In the genomic region with DNA sequence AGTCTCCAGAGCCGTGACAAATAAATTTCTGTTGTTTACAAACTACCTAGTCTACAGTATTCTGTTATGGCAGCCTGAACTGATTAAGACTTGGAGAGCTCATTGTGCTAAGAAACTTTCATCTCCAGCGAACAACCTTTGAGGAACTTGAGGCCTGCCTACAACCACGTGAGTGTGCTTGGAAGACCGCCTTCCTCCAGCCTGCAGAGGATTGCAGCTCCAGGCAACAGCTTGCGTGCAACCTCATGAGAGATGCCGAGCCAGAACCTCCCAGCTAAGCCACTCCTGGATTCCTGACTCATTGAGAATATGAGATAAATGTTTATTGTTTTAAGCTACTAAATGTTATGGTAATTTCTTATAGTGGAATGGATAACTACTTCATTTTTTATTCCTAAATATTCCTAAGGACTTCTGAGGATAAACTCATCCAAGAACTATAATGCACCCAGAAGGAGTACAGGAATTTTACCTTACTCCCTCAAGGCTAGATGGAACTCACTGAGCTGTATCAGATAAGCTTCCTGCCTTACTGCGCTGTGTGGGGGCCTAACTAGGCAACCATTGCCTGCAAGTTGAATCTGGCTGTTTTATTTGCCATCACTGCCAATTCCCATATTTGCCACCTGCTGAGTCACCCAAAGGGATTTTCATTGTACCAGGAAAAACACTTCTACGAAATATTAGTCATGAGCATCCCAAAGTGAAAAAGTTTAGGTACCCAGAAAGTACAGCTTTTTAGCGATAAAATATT, we compare ENCODE assay signal across 2 cellular contexts.
A peak's percentile ranks its signal among the peaks of the same experiment; 100 is the strongest.
TF ChIP-seq lines count a peak whose summit lies in the region.

No MANE protein-coding gene starts in this region.

TF ChIP-seq in SK-N-SH, 30 proteins besides CTCF, POLR2A, EP300 and RAD21 (continued from another document):
- TF ChIP-seq, protein P1, sequence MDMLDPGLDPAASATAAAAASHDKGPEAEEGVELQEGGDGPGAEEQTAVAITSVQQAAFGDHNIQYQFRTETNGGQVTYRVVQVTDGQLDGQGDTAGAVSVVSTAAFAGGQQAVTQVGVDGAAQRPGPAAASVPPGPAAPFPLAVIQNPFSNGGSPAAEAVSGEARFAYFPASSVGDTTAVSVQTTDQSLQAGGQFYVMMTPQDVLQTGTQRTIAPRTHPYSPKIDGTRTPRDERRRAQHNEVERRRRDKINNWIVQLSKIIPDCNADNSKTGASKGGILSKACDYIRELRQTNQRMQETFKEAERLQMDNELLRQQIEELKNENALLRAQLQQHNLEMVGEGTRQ (IDR thresholded peaks at IDR 0.05; ENCODE audit: borderline replicate concordance, low read depth, low read length) = no peak
- TF ChIP-seq RFX5 (IDR thresholded peaks at IDR 0.05; ENCODE audit: low read length) (no peak), NFIC (IDR thresholded peaks at IDR 0.05; ENCODE audit: borderline replicate concordance) (peak; percentile 46; the same call in 1 of the 2 replicates), JUND (IDR thresholded peaks at IDR 0.05) (peak; percentile 22; the same call in 1 of the 2 replicates), FOXM1 (IDR thresholded peaks at IDR 0.05; ENCODE audit: low read depth) (no peak), TAF1 (IDR thresholded peaks at IDR 0.05; ENCODE audit: borderline replicate concordance, low read depth, low read length) (no peak), RXRA (IDR thresholded peaks at IDR 0.05; ENCODE audit: borderline replicate concordance, low read depth) (no peak), SMC3 (IDR thresholded peaks at IDR 0.05; ENCODE audit: low read depth, low read length) (no peak), MEF2A (IDR thresholded peaks at IDR 0.05; ENCODE audit: borderline replicate concordance, low read depth) (no peak)
TF ChIP-seq in SK-N-SH: peak in this region for 3.

TF ChIP-seq in SK-N-SH treated with all-trans-retinoic acid at 6 μM for 48 hours, 23 proteins besides CTCF, POLR2A, EP300 and RAD21 (continued from another document):
- TF ChIP-seq, protein P2, sequence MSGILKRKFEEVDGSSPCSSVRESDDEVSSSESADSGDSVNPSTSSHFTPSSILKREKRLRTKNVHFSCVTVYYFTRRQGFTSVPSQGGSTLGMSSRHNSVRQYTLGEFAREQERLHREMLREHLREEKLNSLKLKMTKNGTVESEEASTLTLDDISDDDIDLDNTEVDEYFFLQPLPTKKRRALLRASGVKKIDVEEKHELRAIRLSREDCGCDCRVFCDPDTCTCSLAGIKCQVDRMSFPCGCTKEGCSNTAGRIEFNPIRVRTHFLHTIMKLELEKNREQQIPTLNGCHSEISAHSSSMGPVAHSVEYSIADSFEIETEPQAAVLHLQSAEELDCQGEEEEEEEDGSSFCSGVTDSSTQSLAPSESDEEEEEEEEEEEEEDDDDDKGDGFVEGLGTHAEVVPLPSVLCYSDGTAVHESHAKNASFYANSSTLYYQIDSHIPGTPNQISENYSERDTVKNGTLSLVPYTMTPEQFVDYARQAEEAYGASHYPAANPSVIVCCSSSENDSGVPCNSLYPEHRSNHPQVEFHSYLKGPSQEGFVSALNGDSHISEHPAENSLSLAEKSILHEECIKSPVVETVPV (CRISPR knock-in tag; IDR thresholded peaks at IDR 0.05) = no peak
- TF ChIP-seq ZNF8 (CRISPR knock-in tag; IDR thresholded peaks at IDR 0.05) (no peak), ARNTL (CRISPR knock-in tag; IDR thresholded peaks at IDR 0.05; ENCODE audit: borderline replicate concordance, low read depth) (no peak), CSDC2 (CRISPR knock-in tag; IDR thresholded peaks at IDR 0.05) (no peak), ZNF70 (CRISPR knock-in tag; IDR thresholded peaks at IDR 0.05) (no peak), OSR1 (CRISPR knock-in tag; IDR thresholded peaks at IDR 0.05) (no peak), ISL1 (CRISPR knock-in tag; IDR thresholded peaks at IDR 0.05) (no peak), ZNF565 (CRISPR knock-in tag; conservative IDR thresholded peaks at IDR 0.05; ENCODE audit: low read depth) (no peak), TCF4 (CRISPR knock-in tag; IDR thresholded peaks at IDR 0.05; ENCODE audit: borderline replicate concordance) (no peak), ZFP30 (CRISPR knock-in tag; IDR thresholded peaks at IDR 0.05) (no peak)
- TF ChIP-seq, protein P3, sequence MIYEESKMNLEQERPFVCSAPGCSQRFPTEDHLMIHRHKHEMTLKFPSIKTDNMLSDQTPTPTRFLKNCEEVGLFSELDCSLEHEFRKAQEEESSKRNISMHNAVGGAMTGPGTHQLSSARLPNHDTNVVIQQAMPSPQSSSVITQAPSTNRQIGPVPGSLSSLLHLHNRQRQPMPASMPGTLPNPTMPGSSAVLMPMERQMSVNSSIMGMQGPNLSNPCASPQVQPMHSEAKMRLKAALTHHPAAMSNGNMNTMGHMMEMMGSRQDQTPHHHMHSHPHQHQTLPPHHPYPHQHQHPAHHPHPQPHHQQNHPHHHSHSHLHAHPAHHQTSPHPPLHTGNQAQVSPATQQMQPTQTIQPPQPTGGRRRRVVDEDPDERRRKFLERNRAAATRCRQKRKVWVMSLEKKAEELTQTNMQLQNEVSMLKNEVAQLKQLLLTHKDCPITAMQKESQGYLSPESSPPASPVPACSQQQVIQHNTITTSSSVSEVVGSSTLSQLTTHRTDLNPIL (CRISPR knock-in tag; IDR thresholded peaks at IDR 0.05; ENCODE audit: low read depth) = no peak
- TF ChIP-seq, protein P4, sequence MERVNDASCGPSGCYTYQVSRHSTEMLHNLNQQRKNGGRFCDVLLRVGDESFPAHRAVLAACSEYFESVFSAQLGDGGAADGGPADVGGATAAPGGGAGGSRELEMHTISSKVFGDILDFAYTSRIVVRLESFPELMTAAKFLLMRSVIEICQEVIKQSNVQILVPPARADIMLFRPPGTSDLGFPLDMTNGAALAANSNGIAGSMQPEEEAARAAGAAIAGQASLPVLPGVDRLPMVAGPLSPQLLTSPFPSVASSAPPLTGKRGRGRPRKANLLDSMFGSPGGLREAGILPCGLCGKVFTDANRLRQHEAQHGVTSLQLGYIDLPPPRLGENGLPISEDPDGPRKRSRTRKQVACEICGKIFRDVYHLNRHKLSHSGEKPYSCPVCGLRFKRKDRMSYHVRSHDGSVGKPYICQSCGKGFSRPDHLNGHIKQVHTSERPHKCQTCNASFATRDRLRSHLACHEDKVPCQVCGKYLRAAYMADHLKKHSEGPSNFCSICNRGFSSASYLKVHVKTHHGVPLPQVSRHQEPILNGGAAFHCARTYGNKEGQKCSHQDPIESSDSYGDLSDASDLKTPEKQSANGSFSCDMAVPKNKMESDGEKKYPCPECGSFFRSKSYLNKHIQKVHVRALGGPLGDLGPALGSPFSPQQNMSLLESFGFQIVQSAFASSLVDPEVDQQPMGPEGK (CRISPR knock-in tag; IDR thresholded peaks at IDR 0.05; ENCODE audit: borderline replicate concordance) = no peak
